In the genomic region with DNA sequence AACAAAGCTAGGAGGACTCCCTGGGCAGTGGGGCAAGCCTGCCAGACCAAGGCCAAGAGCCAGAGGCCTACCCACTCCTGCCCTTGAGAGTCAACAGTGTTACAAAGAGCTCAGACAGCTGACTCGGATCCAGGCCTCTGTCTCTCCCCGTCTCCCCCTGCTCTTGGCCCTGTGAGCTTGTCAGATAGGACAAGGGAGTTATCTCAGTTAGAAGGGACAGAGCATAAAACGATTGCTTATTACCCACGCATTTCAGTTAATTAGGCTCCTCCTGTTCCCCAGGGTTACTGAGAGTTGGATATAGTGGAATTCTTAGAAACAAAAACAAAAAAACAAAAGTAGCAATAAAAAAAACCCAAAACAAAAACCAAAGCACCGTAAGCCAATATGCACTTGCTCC, we compare ENCODE assay signal across 8 cellular contexts. TPM values are rescaled to one million over a fixed set of nuclear protein-coding genes. Genes with fewer than 3 reads are reported as not detected.
DNase-seq lines count a peak whose midpoint lies in the region; ATAC-seq and TF ChIP-seq lines count a peak whose summit lies in the region.

No MANE protein-coding gene starts in this region.

- peak overlapping the region; percentile 76 for H3K27ac ChIP-seq in CD4-positive, CD25-positive, alpha-beta regulatory T cell (ENCODE audit: insufficient read depth, low read length, poor library complexity, severe bottlenecking)
- H3K27ac ChIP-seq in neural progenitor cell = no peak overlapping the region

- H3K4me3 Mint-ChIP-seq in CD4-positive, CD25-positive, alpha-beta regulatory T cell = peak overlapping the region; percentile 91 to 96 (median 94)
- peak overlapping the region; percentile 93 for H3K4me3 Mint-ChIP-seq in neural progenitor cell

- H4K20me1 ChIP-seq in neural progenitor cell (ENCODE audit: low read depth) = peaks cover 11% of the 10 kb centered on the region

- no peaks in the 10 kb centered on the region for H3K27me3 ChIP-seq in CD4-positive, CD25-positive, alpha-beta regulatory T cell (ENCODE audit: control insufficient read depth, insufficient read depth, low read length)
- H3K27me3 ChIP-seq in neural progenitor cell = peaks cover 14% of the 10 kb centered on the region

- H3F3A ChIP-seq in neural progenitor cell (ENCODE audit: low read depth) = peaks cover 9% of the 10 kb centered on the region

- H3K27ac Mint-ChIP-seq in CD4-positive, CD25-positive, alpha-beta regulatory T cell = peak overlapping the region; percentile 86 to 98 (median 91)
- no peak overlapping the region for H3K27ac Mint-ChIP-seq in neural progenitor cell

- peaks cover 67% of the 10 kb centered on the region for H3K4me1 ChIP-seq in CD4-positive, CD25-positive, alpha-beta regulatory T cell (ENCODE audit: control insufficient read depth, insufficient read depth, low read length, poor library complexity, severe bottlenecking)
- H3K4me1 ChIP-seq in neural progenitor cell = peaks cover 24% of the 10 kb centered on the region

- DNase-seq in CD4-positive, CD25-positive, alpha-beta regulatory T cell = no peak
- DNase-seq in OCI-M2 (lab: John Stamatoyannopoulos, UW; ENCODE audit: unreplicated experiment) = peak; percentile 14
- no peak for DNase-seq in epithelial cell of esophagus (ENCODE audit: low read depth)
- no peak for DNase-seq in neural progenitor cell (ENCODE audit: low spot score)
- no peak for DNase-seq in stimulated activated CD4-positive, alpha-beta T cell treated with anti-CD3 and anti-CD28 coated beads, Interleukin-2, amount 100 ng/mL, for 24 hours
- DNase-seq in mucosa of gallbladder (ENCODE audit: low spot score) = no peak

- H3K27me3 Mint-ChIP-seq in CD4-positive, CD25-positive, alpha-beta regulatory T cell = no peaks in the 10 kb centered on the region
- peaks cover 2% of the 10 kb centered on the region for H3K27me3 Mint-ChIP-seq in neural progenitor cell (ENCODE audit: insufficient read depth, low read depth)

- peaks cover 13 to 71% (median 58%) of the 10 kb centered on the region in 4 donors for H3K4me1 Mint-ChIP-seq in CD4-positive, CD25-positive, alpha-beta regulatory T cell
- H3K4me1 Mint-ChIP-seq in neural progenitor cell = peaks cover 33% of the 10 kb centered on the region

- no peak overlapping the region for H3K9ac ChIP-seq in neural progenitor cell

- no peak overlapping the region for H2AFZ ChIP-seq in neural progenitor cell (replicated peaks)

- no peak for TF ChIP-seq CTCF in epithelial cell of esophagus (IDR thresholded peaks at IDR 0.05; ENCODE audit: insufficient read depth, low read depth, low read length, missing control alignments)
- no peak for TF ChIP-seq CTCF in neural progenitor cell (IDR thresholded peaks at IDR 0.05)

- no peaks in the 10 kb centered on the region for H3K9me3 ChIP-seq in CD4-positive, CD25-positive, alpha-beta regulatory T cell (ENCODE audit: control insufficient read depth in 2 of 2, low read length in 2 of 2)
- H3K9me3 ChIP-seq in neural progenitor cell (ENCODE audit: low read depth) = no peaks in the 10 kb centered on the region

- peaks cover 20% of the 10 kb centered on the region for H3K36me3 Mint-ChIP-seq in CD4-positive, CD25-positive, alpha-beta regulatory T cell
- peaks cover 30% of the 10 kb centered on the region for H3K36me3 Mint-ChIP-seq in neural progenitor cell

- no peak for ATAC-seq in CD4-positive, CD25-positive, alpha-beta regulatory T cell (ENCODE audit: low read depth in 2 of 2)
- ATAC-seq in HG03045 (IDR thresholded peaks at IDR 0.05; ENCODE audit: unreplicated experiment) = no peak
- no peak for ATAC-seq in GM18858 (IDR thresholded peaks at IDR 0.05; ENCODE audit: unreplicated experiment)

- H3K4me2 ChIP-seq in neural progenitor cell = peak overlapping the region; percentile 82

- H3K4me3 ChIP-seq in CD4-positive, CD25-positive, alpha-beta regulatory T cell (ENCODE audit: low read depth, low read length) = peak overlapping the region; percentile 87
- H3K4me3 ChIP-seq in epithelial cell of esophagus (ENCODE audit: low read length) (peak overlapping the region; percentile 76), neural progenitor cell (peak overlapping the region; percentile 79)

- H3K79me2 ChIP-seq in neural progenitor cell (ENCODE audit: low read depth) = peaks cover 24% of the 10 kb centered on the region

- peaks cover 10% of the 10 kb centered on the region for H3K36me3 ChIP-seq in CD4-positive, CD25-positive, alpha-beta regulatory T cell (ENCODE audit: control insufficient read depth, insufficient read depth, low read length)
- no peaks in the 10 kb centered on the region for H3K36me3 ChIP-seq in neural progenitor cell

- H3K9me3 Mint-ChIP-seq in CD4-positive, CD25-positive, alpha-beta regulatory T cell = no peaks in the 10 kb centered on the region
- H3K9me3 Mint-ChIP-seq in neural progenitor cell = no peaks in the 10 kb centered on the region

RNA-seq across cellular contexts. Expression of gene SLC41A1, which starts 1.3 kb away (rescaled TPM):
- 33.2 TPM for total RNA-seq in CD4-positive, CD25-positive, alpha-beta regulatory T cell
- polyA plus RNA-seq in CD4-positive, CD25-positive, alpha-beta regulatory T cell = 10 to 100 TPM; 10.8 to 18.5 (median 13.4) TPM
- total RNA-seq in neural progenitor cell (ENCODE audit: low replicate concordance) (10.4 and 15.8 TPM in 2 replicates), mucosa of gallbladder (40.5 TPM)

RNA-seq across cellular contexts. Expression of gene RAB29, which starts 36.4 kb away (rescaled TPM):
- total RNA-seq in CD4-positive, CD25-positive, alpha-beta regulatory T cell = 37.0 TPM
- 100 to 1,000 TPM in 1 of 4 donors, 10 to 100 TPM in 3; 94.9 to 119 (median 98.6) TPM for polyA plus RNA-seq in CD4-positive, CD25-positive, alpha-beta regulatory T cell
- total RNA-seq in neural progenitor cell (ENCODE audit: low replicate concordance) = 3.8 and 6.0 TPM in 2 replicates
- total RNA-seq in mucosa of gallbladder = 30.1 TPM

RNA-seq across cellular contexts. Expression of gene PM20D1, which starts 38.3 kb away (rescaled TPM):
- 3.8 TPM for total RNA-seq in CD4-positive, CD25-positive, alpha-beta regulatory T cell
- polyA plus RNA-seq in CD4-positive, CD25-positive, alpha-beta regulatory T cell = 1 to 10 TPM; 2.3 to 3.9 (median 3.6) TPM
- total RNA-seq in neural progenitor cell (ENCODE audit: low replicate concordance) = not detected in 2 replicates
- 0.26 TPM for total RNA-seq in mucosa of gallbladder
